Comparison of ENCODE assay signal across 8 cellular contexts in genomic region chr20:3797592-3798404, GRCh38. TPM values are rescaled to one million over a fixed set of nuclear protein-coding genes. Genes with fewer than 3 reads are reported as not detected.
DNase-seq lines count a peak whose midpoint lies in the region; ATAC-seq and TF ChIP-seq lines count a peak whose summit lies in the region.

No MANE protein-coding gene starts in this region.

- peaks cover 34% of the 10 kb centered on the region for H3K4me1 Mint-ChIP-seq in activated T-helper 17 cell treated with anti-CD3 and anti-CD28 coated beads, Interleukin-2, amount 50 U/mL, for 72 hours
- peaks cover 33% of the 10 kb centered on the region for H3K4me1 Mint-ChIP-seq in type B pancreatic cell (ENCODE audit: unreplicated experiment)

- no peak for TF ChIP-seq CTCF in BJ (IDR thresholded peaks at IDR 0.05; ENCODE audit: insufficient read depth, low read depth, low read length)
- TF ChIP-seq CTCF in type B pancreatic cell (conservative IDR thresholded peaks at IDR 0.05): no peak

- no peaks in the 10 kb centered on the region for H3K27me3 Mint-ChIP-seq in activated T-helper 17 cell treated with anti-CD3 and anti-CD28 coated beads, Interleukin-2, amount 50 U/mL, for 72 hours
- no peaks in the 10 kb centered on the region for H3K27me3 Mint-ChIP-seq in type B pancreatic cell

- peaks cover 69% of the 10 kb centered on the region for H3K36me3 Mint-ChIP-seq in activated T-helper 17 cell treated with anti-CD3 and anti-CD28 coated beads, Interleukin-2, amount 50 U/mL, for 72 hours (ENCODE audit: low read depth)
- peaks cover 5% of the 10 kb centered on the region for H3K36me3 Mint-ChIP-seq in type B pancreatic cell

- DNase-seq in BJ (ENCODE audit: low read depth): no peak
- peak; percentile 59 for DNase-seq in HuH-7 (ENCODE audit: low spot score)
- peak; percentile 63 for DNase-seq in iris pigment epithelial cell (ENCODE audit: low read depth)
- no peak for DNase-seq in type B pancreatic cell (ENCODE audit: extremely low spot score, unreplicated experiment)
- no peak for DNase-seq in Kasumi-1 (lab: John Stamatoyannopoulos, UW)
- no peak for DNase-seq in activated CD8-positive, alpha-beta memory T cell treated with anti-CD3 and anti-CD28 coated beads, Interleukin-2, amount 50 U/mL, for 48 hours
- no peak for DNase-seq in NCI-H1694 treated with DMSO at 0.1 percent for 48 hours (lab: John Stamatoyannopoulos, UW)

- no peaks in the 10 kb centered on the region for H3K27me3 ChIP-seq in BJ (ENCODE audit: control insufficient read depth, insufficient read depth, low read length)

- POLR2A ChIA-PET in BJ (lab: Charles Lee): no interaction called here

- CTCF ChIA-PET in BJ (lab: Yijun Ruan, JAX): interaction anchor here (2.9 kb wide), 1 partner anchor 11 kb away, joined by 10 read pairs; the partner anchor contains the start of gene CENPB

- peak overlapping the region; percentile 68 for H3K4me3 ChIP-seq in BJ (ENCODE audit: low read depth, low read length)

- peak; percentile 52 for ATAC-seq in activated T-helper 17 cell treated with anti-CD3 and anti-CD28 coated beads, Interleukin-2, amount 50 U/mL, for 72 hours (replicated peaks)

- H3K9me3 Mint-ChIP-seq in activated T-helper 17 cell treated with anti-CD3 and anti-CD28 coated beads, Interleukin-2, amount 50 U/mL, for 72 hours: no peaks in the 10 kb centered on the region
- no peaks in the 10 kb centered on the region for H3K9me3 Mint-ChIP-seq in type B pancreatic cell

- H3K36me3 ChIP-seq in BJ (ENCODE audit: control insufficient read depth, insufficient read depth, low read length): peaks cover 32% of the 10 kb centered on the region

- H3K4me3 Mint-ChIP-seq in activated T-helper 17 cell treated with anti-CD3 and anti-CD28 coated beads, Interleukin-2, amount 50 U/mL, for 72 hours: peak overlapping the region; percentile 100
- H3K4me3 Mint-ChIP-seq in type B pancreatic cell: peak overlapping the region; percentile 91

- peak overlapping the region; percentile 98 for H3K27ac Mint-ChIP-seq in activated T-helper 17 cell treated with anti-CD3 and anti-CD28 coated beads, Interleukin-2, amount 50 U/mL, for 72 hours
- peak overlapping the region; percentile 89 for H3K27ac Mint-ChIP-seq in type B pancreatic cell

RNA-seq across cellular contexts. Expression of gene CDC25B, which starts 1.7 kb away (rescaled TPM):
- 41.8 and 68.1 TPM in 2 replicates for polyA plus RNA-seq in BJ (2011; rRNA removed)
- 28.0 and 36.5 TPM in 2 replicates for polyA minus RNA-seq in BJ (2011; rRNA and poly(A)+ RNA removed)
- 100 to 1,000 TPM in 1 of 2 donors, 10 to 100 TPM in 1; 86.7 to 117 TPM for total RNA-seq in activated T-helper 17 cell treated with anti-CD3 and anti-CD28 coated beads, Interleukin-2, amount 50 U/mL, for 72 hours
- 34.8 and 51.1 TPM in 2 replicates for total RNA-seq in type B pancreatic cell (ENCODE audit: low replicate concordance)

RNA-seq across cellular contexts. Expression of gene CENPB, which starts 11.3 kb away (rescaled TPM):
- 31.0 and 47.5 TPM in 2 replicates for polyA plus RNA-seq in BJ (2011; rRNA removed)
- polyA minus RNA-seq in BJ (2011; rRNA and poly(A)+ RNA removed): 33.9 and 42.5 TPM in 2 replicates
- total RNA-seq in activated T-helper 17 cell treated with anti-CD3 and anti-CD28 coated beads, Interleukin-2, amount 50 U/mL, for 72 hours: 10 to 100 TPM; 42.3 to 82.1 TPM
- total RNA-seq in type B pancreatic cell (ENCODE audit: low replicate concordance): 63.2 and 68.7 TPM in 2 replicates

RNA-seq across cellular contexts. Expression of gene SPEF1, which starts 16.6 kb away (rescaled TPM):
- 0.07 and 0.17 TPM in 2 replicates for polyA plus RNA-seq in BJ (2011; rRNA removed)
- not detected in 2 replicates for polyA minus RNA-seq in BJ (2011; rRNA and poly(A)+ RNA removed)
- total RNA-seq in activated T-helper 17 cell treated with anti-CD3 and anti-CD28 coated beads, Interleukin-2, amount 50 U/mL, for 72 hours: under 1 TPM; 0.24 TPM
- 0.55 and 3.0 TPM in 2 replicates for total RNA-seq in type B pancreatic cell (ENCODE audit: low replicate concordance)

RNA-seq across cellular contexts. Expression of gene AP5S1, which starts 22.5 kb away (rescaled TPM):
- 7.5 and 12.2 TPM in 2 replicates for polyA plus RNA-seq in BJ (2011; rRNA removed)
- polyA minus RNA-seq in BJ (2011; rRNA and poly(A)+ RNA removed): 11.4 and 11.7 TPM in 2 replicates
- total RNA-seq in activated T-helper 17 cell treated with anti-CD3 and anti-CD28 coated beads, Interleukin-2, amount 50 U/mL, for 72 hours: 10 to 100 TPM; 10.8 to 14.8 TPM
- 10.4 and 11.1 TPM in 2 replicates for total RNA-seq in type B pancreatic cell (ENCODE audit: low replicate concordance)

RNA-seq across cellular contexts. Expression of gene ADISSP, which starts 30.2 kb away (rescaled TPM):
- polyA plus RNA-seq in BJ (2011; rRNA removed): 21.3 and 34.3 TPM in 2 replicates
- 17.3 and 22.7 TPM in 2 replicates for polyA minus RNA-seq in BJ (2011; rRNA and poly(A)+ RNA removed)
- 10 to 100 TPM; 40.7 to 66.0 TPM for total RNA-seq in activated T-helper 17 cell treated with anti-CD3 and anti-CD28 coated beads, Interleukin-2, amount 50 U/mL, for 72 hours
- total RNA-seq in type B pancreatic cell (ENCODE audit: low replicate concordance): 21.7 and 49.4 TPM in 2 replicates

Comparison
In these comparisons a context has a peak if more than half of its experiments do, and no peak if none do; other contexts are left out.
1. DNase-seq: peak in HuH-7 (single experiment) and iris pigment epithelial cell (single experiment); none in BJ (single experiment), type B pancreatic cell (single experiment), Kasumi-1 (0 of 2), activated CD8-positive, alpha-beta memory T cell treated with anti-CD3 and anti-CD28 coated beads, Interleukin-2, amount 50 U/mL, for 48 hours (single experiment) and NCI-H1694 treated with DMSO at 0.1 percent for 48 hours (single experiment).